In genomic region chr2:24082787-24083566, GRCh38 we compare ENCODE assay signal across 8 cellular contexts. TPM values are rescaled to one million over a fixed set of nuclear protein-coding genes. Genes with fewer than 3 reads are reported as not detected.
DNase-seq lines count a peak whose midpoint lies in the region; ATAC-seq and TF ChIP-seq lines count a peak whose summit lies in the region.

No MANE protein-coding gene starts in this region.

- H3K4me3 Mint-ChIP-seq in Caco-2 (ENCODE audit: unreplicated experiment), result peak overlapping the region; percentile 82

- in situ Hi-C loops in Panc1 (cut with HindIII; ENCODE audit: low pct_unique_long_range_greater_than_20kb, low sequenced_read_pairs), result no loop called here

- H3K4me1 ChIP-seq in Caco-2, result peaks cover 15% of the 10 kb centered on the region
- peaks cover 16% of the 10 kb centered on the region for H3K4me1 ChIP-seq in Panc1 (ENCODE audit: control insufficient read depth, insufficient read depth, low read length)
- H3K4me1 ChIP-seq in neuron (ENCODE audit: insufficient read depth, low read length), result peaks cover 14% of the 10 kb centered on the region

- peak overlapping the region; percentile 99 for H3K27ac ChIP-seq in Panc1 (ENCODE audit: low read length)

- H3K27me3 ChIP-seq in Caco-2 (replicated peaks; ENCODE audit: control insufficient read depth, insufficient read depth, low read length) (no peaks in the 10 kb centered on the region), Panc1 (ENCODE audit: control insufficient read depth, insufficient read depth, low read length) (no peaks in the 10 kb centered on the region), neuron (ENCODE audit: insufficient read depth, low read length) (no peaks in the 10 kb centered on the region)

- H3K4me1 Mint-ChIP-seq in Caco-2 (ENCODE audit: low read depth, unreplicated experiment), result peaks cover 17% of the 10 kb centered on the region

- H2AFZ ChIP-seq in neuron (ENCODE audit: low read depth, low read length), result peak overlapping the region; percentile 20

- H3K27me3 Mint-ChIP-seq in Caco-2 (ENCODE audit: insufficient read depth, unreplicated experiment), result no peaks in the 10 kb centered on the region

- ATAC-seq in Panc1 (no peak), omental fat pad (ENCODE audit: low FRiP score) (no peak), sciatic nerve (no peak)

- no peak for TF ChIP-seq CTCF in Caco-2 (IDR thresholded peaks at IDR 0.05; ENCODE audit: insufficient read depth in 1 of 2, low read depth in 1 of 2, low read length in 1 of 2, severe bottlenecking in 1 of 2, unreplicated experiment in 1 of 2)
- no peak for TF ChIP-seq CTCF in Panc1 (IDR thresholded peaks at IDR 0.05)
- no peak for TF ChIP-seq CTCF in epithelial cell of esophagus (IDR thresholded peaks at IDR 0.05; ENCODE audit: insufficient read depth, low read depth, low read length, missing control alignments)
- TF ChIP-seq CTCF in omental fat pad (IDR thresholded peaks at IDR 0.05), result no peak

- no TSS peak for BruUV-seq in Caco-2 (replicated peaks; lab: Mats Ljungman, UMichigan)
- no TSS peak for BruUV-seq in Panc1 (replicated peaks; lab: Mats Ljungman, UMichigan)

- H3K36me3 Mint-ChIP-seq in Caco-2 (ENCODE audit: insufficient read depth, unreplicated experiment), result peaks cover 50% of the 10 kb centered on the region

- H3K36me3 ChIP-seq in Caco-2 (ENCODE audit: control insufficient read depth, insufficient read depth, low read length) (0 out of 2 replicates have a peak, but pooled peaks cover 3% of the 10 kb centered on the region), Panc1 (ENCODE audit: control insufficient read depth, insufficient read depth, low read length) (peaks cover 2% of the 10 kb centered on the region; the same call in 1 of the 2 replicates), neuron (ENCODE audit: insufficient read depth, low read length) (peaks cover 32% of the 10 kb centered on the region)

- H3K9me3 ChIP-seq in Caco-2, result no peaks in the 10 kb centered on the region
- no peaks in the 10 kb centered on the region for H3K9me3 ChIP-seq in Panc1 (ENCODE audit: control insufficient read depth, insufficient read depth, low read depth, low read length)
- no peaks in the 10 kb centered on the region for H3K9me3 ChIP-seq in neuron (ENCODE audit: low read length)

- intact Hi-C loops in Caco-2 (cut with micrococcal nuclease; ENCODE audit: unreplicated experiment) (no loop called here), Panc1 (cut with micrococcal nuclease; ENCODE audit: unreplicated experiment) (loop anchor here (5.0 to 10.0 kb wide), 2 partner anchors 82 to 96 kb away; no protein-coding TSS in a partner anchor), sciatic nerve (cut with DNase I) (loop anchor here (10.0 kb wide), 1 partner anchor 302 kb away; no protein-coding TSS in a partner anchor)

- no peaks in the 10 kb centered on the region for H3K9me3 Mint-ChIP-seq in Caco-2 (ENCODE audit: unreplicated experiment)

- H3K27ac Mint-ChIP-seq in Caco-2 (ENCODE audit: unreplicated experiment), result peak overlapping the region; percentile 91

- DNase-seq in Caco-2 (no peak), Panc1 (ENCODE audit: low read depth, low spot score) (no peak), epithelial cell of esophagus (ENCODE audit: low read depth) (no peak), NCI-H2029 treated with DMSO at 0.1 percent for 48 hours (lab: John Stamatoyannopoulos, UW) (no peak), omental fat pad (ENCODE audit: low spot score) (no peak), sciatic nerve (ENCODE audit: low spot score) (no peak), NCI-H526 treated with DMSO at 0.1 percent for 48 hours (lab: John Stamatoyannopoulos, UW) (no peak)

- POLR2A ChIA-PET in Caco-2 (lab: Charles Lee) (interaction anchor here (0.6 to 2.4 kb wide), 7 partner anchors 25 to 157 kb away, joined by 3 to 39 read pairs (median 7); partner anchors contain the start of genes ATAD2B, FAM228B and WDCP), Panc1 (lab: Charles Lee) (interaction anchor here (0.6 kb wide), 1 partner anchor 28 kb away, joined by 3 read pairs; no protein-coding TSS in a partner anchor)

- peak overlapping the region; percentile 54 for H3K4me3 ChIP-seq in Caco-2 (ENCODE audit: low read depth, low read length)
- peak overlapping the region; percentile 65 to 89 for H3K4me3 ChIP-seq in Panc1 (ENCODE audit: low read depth in 2 of 2, low read length in 2 of 2)
- peak overlapping the region; percentile 76 for H3K4me3 ChIP-seq in epithelial cell of esophagus (ENCODE audit: low read length)
- H3K4me3 ChIP-seq in neuron (ENCODE audit: low read length), result peak overlapping the region; percentile 61

- CTCF ChIA-PET in Caco-2 (lab: Charles Lee), result interaction anchor here (1.2 to 2.3 kb wide), 8 partner anchors 28 to 258 kb away, joined by 3 to 64 read pairs (median 15); partner anchors contain the start of genes ATAD2B and WDCP
- CTCF ChIA-PET in Panc1 (lab: Charles Lee), result interaction anchor here (0.6 to 2.2 kb wide), 4 partner anchors 12 to 156 kb away, joined by 3 to 12 read pairs (median 4); partner anchors contain the start of genes ATAD2B and WDCP

RNA-seq across cellular contexts. Expression of gene TP53I3, which starts 1.7 kb away (rescaled TPM):
- 24.8 and 28.1 TPM in 2 replicates for total RNA-seq in Caco-2 (2022)
- 51.3 TPM for total RNA-seq in Panc1 (2021; ENCODE audit: unreplicated experiment)
- polyA plus RNA-seq in Panc1 (2012; ENCODE audit: insufficient read length), result 66.9 TPM
- total RNA-seq in omental fat pad, result 10 to 100 TPM; 11.3 to 44.9 (median 17.2) TPM
- 25.3 TPM for total RNA-seq in sciatic nerve

RNA-seq across cellular contexts. Expression of gene SF3B6, which starts 6.9 kb away (rescaled TPM):
- total RNA-seq in Caco-2 (2022), result 183 and 184 TPM in 2 replicates
- total RNA-seq in Panc1 (2021; ENCODE audit: unreplicated experiment), result 129 TPM
- polyA plus RNA-seq in Panc1 (2012; ENCODE audit: insufficient read length), result 100 TPM
- 10 to 100 TPM; 80.8 to 91.4 (median 89.2) TPM for total RNA-seq in omental fat pad
- total RNA-seq in sciatic nerve, result 62.5 TPM

RNA-seq across cellular contexts. Expression of gene FKBP1B, which starts 33.4 kb away (rescaled TPM):
- 3.2 and 3.7 TPM in 2 replicates for total RNA-seq in Caco-2 (2022)
- total RNA-seq in Panc1 (2021; ENCODE audit: unreplicated experiment), result 19.9 TPM
- polyA plus RNA-seq in Panc1 (2012; ENCODE audit: insufficient read length), result 36.3 TPM
- total RNA-seq in omental fat pad, result 1 to 10 TPM; 4.5 to 9.6 (median 5.4) TPM
- 11.1 TPM for total RNA-seq in sciatic nerve

RNA-seq across cellular contexts. Expression of gene WDCP, which starts 35.8 kb away (rescaled TPM):
- total RNA-seq in Caco-2 (2022) (10.4 and 13.0 TPM in 2 replicates), Panc1 (2021; ENCODE audit: unreplicated experiment) (20.0 TPM), omental fat pad (1 to 10 TPM; 3.7 to 7.2 (median 4.1) TPM), sciatic nerve (11.8 TPM)
- polyA plus RNA-seq in Panc1 (2012; ENCODE audit: insufficient read length), result 8.1 TPM

RNA-seq across cellular contexts. Expression of gene PFN4, which starts 40.2 kb away (rescaled TPM):
- total RNA-seq in Caco-2 (2022), result 1.3 and 1.4 TPM in 2 replicates
- 1.3 TPM for total RNA-seq in Panc1 (2021; ENCODE audit: unreplicated experiment)
- 0.86 TPM for polyA plus RNA-seq in Panc1 (2012; ENCODE audit: insufficient read length)
- under 1 TPM in 1 of 4 donors, not detected in 3; 0.84 TPM for total RNA-seq in omental fat pad
- total RNA-seq in sciatic nerve, result 1.5 TPM
